ENCODE assay signal across 39 cellular contexts in the genomic region with DNA sequence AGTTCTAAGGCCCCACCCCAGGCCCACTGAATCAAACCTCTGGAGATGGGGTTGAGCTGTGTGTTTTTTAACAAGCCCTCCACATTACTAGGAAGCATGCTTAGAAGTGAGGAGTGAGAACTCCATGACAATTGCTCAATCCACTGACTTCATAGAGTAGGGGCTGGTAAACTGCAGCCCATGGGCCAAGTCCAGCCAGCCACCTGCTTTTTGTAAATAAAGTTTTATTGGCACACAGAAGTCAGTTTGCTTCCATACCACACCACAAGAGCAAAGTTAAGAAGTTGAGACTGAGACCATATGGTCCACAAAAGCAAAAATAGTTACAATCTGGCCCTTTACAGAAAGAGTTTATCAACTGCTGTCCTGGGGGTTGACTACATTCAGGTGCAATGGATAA.
"Had no signal": no experiment of that assay in that cellular context is flagged by ENCODE, and none has a peak within 500 bp of the region (broad histone marks: within the 10 kb centered on the region; RNA-seq: fewer than 3 reads in every experiment).

No MANE protein-coding gene starts in this region.

- H3K36me3 Mint-ChIP-seq: activated naive CD4-positive, alpha-beta T cell treated with anti-CD3 and anti-CD28 coated beads, Interleukin-2, amount 10 ng/mL, durations not matched to agents 7 days and 5 days; activated naive CD8-positive, alpha-beta T cell treated with anti-CD3 and anti-CD28 coated beads, Interleukin-2, amount 10 ng/mL, durations not matched to agents 7 days and 5 days; brain had no signal

- H3K4me1 ChIP-seq: adrenal gland, ascending aorta, body of pancreas, breast epithelium had no signal

- H3K9me3 ChIP-seq: adrenal gland, ascending aorta, body of pancreas, breast epithelium had no signal

- FAIRE-seq: astrocyte, bronchial epithelial cell had no signal

- DNase-seq: activated effector memory CD4-positive, alpha-beta T cell treated with anti-CD3 and anti-CD28 coated beads, Interleukin-2, amount 50 U/mL, for 16 hours; activated effector memory CD4-positive, alpha-beta T cell treated with Interleukin-2 at 50 U/mL for 16 hours; activated gamma-delta T cell; activated gamma-delta T cell treated with Interleukin-2 at 50 U/mL for 16 hours; activated naive CD4-positive, alpha-beta T cell; activated naive CD4-positive, alpha-beta T cell treated with anti-CD3 and anti-CD28 coated beads for 36 hours; activated naive CD4-positive, alpha-beta T cell treated with anti-CD3 and anti-CD28 coated beads, Interleukin-2, amount 10 ng/mL, durations not matched to agents 7 days and 5 days; activated naive CD4-positive, alpha-beta T cell treated with anti-CD3 and anti-CD28 coated beads, Interleukin-2, amount 50 U/mL, for 16 hours; activated naive CD4-positive, alpha-beta T cell treated with Interleukin-2 at 50 U/mL for 16 hours; activated naive CD8-positive, alpha-beta T cell treated with anti-CD3 and anti-CD28 coated beads for 36 hours; activated naive CD8-positive, alpha-beta T cell treated with anti-CD3 and anti-CD28 coated beads, Interleukin-2, amount 10 ng/mL, durations not matched to agents 7 days and 5 days; activated naive CD8-positive, alpha-beta T cell treated with anti-CD3 and anti-CD28 coated beads, Interleukin-2, amount 50 U/mL, for 24 hours; activated T-cell treated with anti-CD3 and anti-CD28 coated beads, Interleukin-2, amount 50 U/mL, for 24 hours; activated T-cell treated with anti-CD3 and anti-CD28 coated beads, Interleukin-2, amount 50 U/mL, for 4 hours; activated T-cell treated with anti-CD3 and anti-CD28 coated beads, Interleukin-2, amount 50 U/mL, for 48 hours; activated T-cell treated with anti-CD3 and anti-CD28 coated beads, Interleukin-2, amount 50 U/mL, for 72 hours; adrenal gland; amniotic stem cell; amygdala; anterior cingulate cortex; aorta; body of pancreas; brain microvascular endothelial cell; caudate nucleus; central memory CD4-positive, alpha-beta T cell; cerebellar nuclear complex had no signal

- H3K36me3 ChIP-seq: adrenal gland, ascending aorta, brain microvascular endothelial cell, breast epithelium, cardiac muscle cell had no signal

- H3K4me3 Mint-ChIP-seq: activated naive CD4-positive, alpha-beta T cell treated with anti-CD3 and anti-CD28 coated beads for 36 hours; activated naive CD4-positive, alpha-beta T cell treated with anti-CD3 and anti-CD28 coated beads, Interleukin-2, amount 10 ng/mL, durations not matched to agents 7 days and 5 days; activated naive CD4-positive, alpha-beta T cell treated with anti-CD3 and anti-CD28 coated beads, Interleukin-2, amount 50 U/mL, for 24 hours; activated naive CD8-positive, alpha-beta T cell; activated naive CD8-positive, alpha-beta T cell treated with anti-CD3 and anti-CD28 coated beads for 36 hours; activated naive CD8-positive, alpha-beta T cell treated with anti-CD3 and anti-CD28 coated beads, Interleukin-2, amount 10 ng/mL, durations not matched to agents 7 days and 5 days; activated naive CD8-positive, alpha-beta T cell treated with anti-CD3 and anti-CD28 coated beads, Interleukin-2, amount 50 U/mL, for 24 hours; activated T-cell treated with anti-CD3 and anti-CD28 coated beads, Interleukin-2, amount 50 U/mL, for 24 hours; activated T-cell treated with anti-CD3 and anti-CD28 coated beads, Interleukin-2, amount 50 U/mL, for 4 hours; activated T-cell treated with anti-CD3 and anti-CD28 coated beads, Interleukin-2, amount 50 U/mL, for 72 hours; activated T-helper 1 cell treated with anti-CD3 and anti-CD28 coated beads, Interleukin-12 subunit alpha, Interleukin-12 subunit beta, Interleukin-2, Interleukin-4 antibody, amounts not matched to agents 30 ng/mL and 10 ng/mL and 1 ng/mL, durations not matched to agents 14 hours and 24 hours and 36 hours; activated T-helper 17 cell treated with anti-CD3 and anti-CD28 coated beads, Interleukin-2, amount 50 U/mL, for 72 hours; brain; central memory CD8-positive, alpha-beta T cell had no signal

- H3K4me3 ChIP-seq: adrenal gland, ascending aorta, body of pancreas, breast epithelium, cardiac muscle cell had no signal

- H3K27me3 ChIP-seq: ascending aorta, body of pancreas, brain microvascular endothelial cell, breast epithelium had no signal

- ATAC-seq: activated naive CD4-positive, alpha-beta T cell treated with anti-CD3 and anti-CD28 coated beads, Interleukin-2, amount 50 U/mL, for 72 hours; activated naive CD8-positive, alpha-beta T cell treated with anti-CD3 and anti-CD28 coated beads, Interleukin-2, amount 50 U/mL, for 24 hours; activated T-cell treated with anti-CD3 and anti-CD28 coated beads, Interleukin-2, amount 50 U/mL, for 4 hours; activated T-cell treated with anti-CD3 and anti-CD28 coated beads, Interleukin-2, amount 50 U/mL, for 72 hours; activated T-helper 17 cell treated with anti-CD3 and anti-CD28 coated beads, Interleukin-2, amount 50 U/mL, for 72 hours; body of pancreas had no signal

- H3K27ac ChIP-seq: adrenal gland, ascending aorta, body of pancreas, brain microvascular endothelial cell, breast epithelium, cardiac muscle cell had no signal

- H3K9me3 Mint-ChIP-seq: activated naive CD4-positive, alpha-beta T cell treated with anti-CD3 and anti-CD28 coated beads, Interleukin-2, amount 50 U/mL, for 24 hours; activated naive CD8-positive, alpha-beta T cell treated with anti-CD3 and anti-CD28 coated beads, Interleukin-2, amount 10 ng/mL, durations not matched to agents 7 days and 5 days; activated T-helper 17 cell treated with anti-CD3 and anti-CD28 coated beads, Interleukin-2, amount 50 U/mL, for 72 hours; central memory CD8-positive, alpha-beta T cell had no signal

- H3K4me1 Mint-ChIP-seq: activated naive CD4-positive, alpha-beta T cell treated with anti-CD3 and anti-CD28 coated beads, Interleukin-2, amount 10 ng/mL, durations not matched to agents 7 days and 5 days; activated naive CD4-positive, alpha-beta T cell treated with anti-CD3 and anti-CD28 coated beads, Interleukin-2, amount 50 U/mL, for 24 hours; activated naive CD8-positive, alpha-beta T cell treated with anti-CD3 and anti-CD28 coated beads, Interleukin-2, amount 10 ng/mL, durations not matched to agents 7 days and 5 days; activated T-helper 17 cell treated with anti-CD3 and anti-CD28 coated beads, Interleukin-2, amount 50 U/mL, for 72 hours; brain; central memory CD8-positive, alpha-beta T cell had no signal

- H3K27ac Mint-ChIP-seq: activated naive CD4-positive, alpha-beta T cell treated with anti-CD3 and anti-CD28 coated beads for 36 hours; activated naive CD4-positive, alpha-beta T cell treated with anti-CD3 and anti-CD28 coated beads, Interleukin-2, amount 10 ng/mL, durations not matched to agents 7 days and 5 days; activated naive CD4-positive, alpha-beta T cell treated with anti-CD3 and anti-CD28 coated beads, Interleukin-2, amount 50 U/mL, for 24 hours; activated naive CD4-positive, alpha-beta T cell treated with anti-CD3 and anti-CD28 coated beads, Interleukin-2, amount 50 U/mL, for 72 hours; activated naive CD8-positive, alpha-beta T cell; activated naive CD8-positive, alpha-beta T cell treated with anti-CD3 and anti-CD28 coated beads for 36 hours; activated naive CD8-positive, alpha-beta T cell treated with anti-CD3 and anti-CD28 coated beads, Interleukin-2, amount 10 ng/mL, durations not matched to agents 7 days and 5 days; activated naive CD8-positive, alpha-beta T cell treated with anti-CD3 and anti-CD28 coated beads, Interleukin-2, amount 50 U/mL, for 24 hours; activated T-cell treated with anti-CD3 and anti-CD28 coated beads, Interleukin-2, amount 50 U/mL, for 24 hours; activated T-cell treated with anti-CD3 and anti-CD28 coated beads, Interleukin-2, amount 50 U/mL, for 72 hours; activated T-helper 1 cell treated with anti-CD3 and anti-CD28 coated beads, Interleukin-12 subunit alpha, Interleukin-12 subunit beta, Interleukin-2, Interleukin-4 antibody, amounts not matched to agents 30 ng/mL and 10 ng/mL and 1 ng/mL, durations not matched to agents 14 hours and 24 hours and 36 hours; activated T-helper 17 cell treated with anti-CD3 and anti-CD28 coated beads, Interleukin-2, amount 50 U/mL, for 72 hours; activated T-helper 2 cell treated with anti-CD3 and anti-CD28 coated beads, Interferon-gamma antibody, Interleukin-2, Interleukin-4, amounts not matched to agents 10 μg/mL and 5 μg/mL and 100 μg/mL, durations not matched to agents 14 hours and 24 hours and 36 hours; brain had no signal
